19 cellular contexts compared by ENCODE assay signal in genomic region chr9:92196909-92197308, GRCh38.
A peak's percentile ranks its signal among the peaks of the same experiment; 100 is the strongest.
DNase-seq lines count a peak whose midpoint lies in the region; ATAC-seq and TF ChIP-seq lines count a peak whose summit lies in the region.
"Had no signal": no experiment of that assay in that cellular context is flagged by ENCODE, and none has a peak within 500 bp of the region (broad histone marks: within the 10 kb centered on the region; RNA-seq: fewer than 3 reads in every experiment).

No MANE protein-coding gene starts in this region.

- DNase-seq in GM03348 (ENCODE audit: low spot score) (peak; percentile 59), RPMI7951 (ENCODE audit: low read depth) (peak; percentile 59), fibroblast of mammary gland (ENCODE audit: low read depth) (peak; percentile 33), renal cortical epithelial cell (ENCODE audit: low read depth) (peak; percentile 30), NAMALWA (ENCODE audit: low spot score) (no peak)
- DNase-seq: activated CD8-positive, alpha-beta T cell treated with anti-CD3 and anti-CD28 coated beads, Interleukin-2, amount 10 ng/mL, durations not matched to agents 7 days and 5 days; activated naive CD8-positive, alpha-beta T cell treated with anti-CD3 and anti-CD28 coated beads, Interleukin-2, amount 50 U/mL, for 24 hours; head of caudate nucleus; kidney glomerular epithelial cell; NCI-H1417 treated with DMSO at 0.1 percent for 48 hours; NCI-H2227 treated with DMSO at 0.1 percent for 48 hours; nucleus accumbens; sigmoid colon; substantia nigra; T-helper 1 cell had no signal

- H3K4me3 ChIP-seq in fibroblast of mammary gland (ENCODE audit: control insufficient read depth, low read depth, low read length): no peak overlapping the region
- H3K4me3 ChIP-seq: BLaER1, sigmoid colon had no signal

- no peak for TF ChIP-seq CTCF in fibroblast of mammary gland (conservative IDR thresholded peaks at IDR 0.05; ENCODE audit: control insufficient read depth, insufficient read depth, low read depth, low read length)

- ATAC-seq in GM18873 (IDR thresholded peaks at IDR 0.05; ENCODE audit: low FRiP score, unreplicated experiment) (no peak), HG03159 (IDR thresholded peaks at IDR 0.05; ENCODE audit: unreplicated experiment) (no peak), HG02571 (IDR thresholded peaks at IDR 0.05; ENCODE audit: unreplicated experiment) (no peak)
- ATAC-seq: activated CD8-positive, alpha-beta T cell treated with anti-CD3 and anti-CD28 coated beads, Interleukin-2, amount 10 ng/mL, durations not matched to agents 7 days and 5 days; activated naive CD8-positive, alpha-beta T cell treated with anti-CD3 and anti-CD28 coated beads, Interleukin-2, amount 50 U/mL, for 24 hours had no signal
